ENCODE assay signal across 13 cellular contexts in the genomic region with DNA sequence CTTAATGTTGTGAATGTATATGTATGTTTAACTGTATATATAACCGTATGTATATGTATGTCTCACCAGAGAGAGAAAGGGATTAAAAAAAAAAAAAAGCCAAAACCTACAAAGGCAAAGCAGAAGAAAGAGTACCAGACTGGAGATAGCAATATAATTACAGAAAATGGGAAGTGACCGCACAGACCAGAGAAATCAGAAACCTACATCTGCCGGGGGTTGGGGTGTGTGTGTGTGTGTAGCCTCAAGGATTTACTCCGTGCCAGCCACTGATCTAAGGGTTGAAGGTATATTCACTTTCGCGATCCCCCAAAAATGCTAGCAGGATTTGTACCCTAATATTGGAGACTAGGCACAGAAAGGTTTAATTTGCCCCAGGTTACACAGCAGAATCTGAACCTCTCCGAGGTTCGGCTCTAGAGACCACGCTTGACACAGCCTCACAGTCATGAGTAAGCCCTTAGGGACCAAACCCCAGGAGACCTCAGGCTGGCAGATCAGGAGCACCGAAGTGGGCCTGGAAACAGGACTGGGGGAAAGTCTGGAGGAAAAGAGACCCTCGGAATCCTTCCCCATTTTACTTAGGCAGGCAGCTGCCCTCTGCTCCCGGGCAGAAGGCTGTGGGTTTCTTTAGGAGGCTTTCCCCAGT. TPM values are rescaled to one million over a fixed set of nuclear protein-coding genes. Genes with fewer than 3 reads are reported as not detected.
DNase-seq lines count a peak whose midpoint lies in the region; ATAC-seq and TF ChIP-seq lines count a peak whose summit lies in the region.
"Had no signal": no experiment of that assay in that cellular context is flagged by ENCODE, and none has a peak within 500 bp of the region (broad histone marks: within the 10 kb centered on the region; RNA-seq: fewer than 3 reads in every experiment).

No MANE protein-coding gene starts in this region.

- H3K27me3 ChIP-seq in BLaER1 treated with 17β-estradiol and CSF1 and Interleukin-3, amounts not matched to agents 10 nM and 100 nM: no peaks in the 10 kb centered on the region
- H3K27me3 ChIP-seq in MG63: no peaks in the 10 kb centered on the region
- H3K27me3 ChIP-seq: hepatocyte had no signal

- peak; percentile 34 for DNase-seq in OCI-LY7 (ENCODE audit: low spot score)
- peak; percentile 25 for DNase-seq in medulla oblongata (ENCODE audit: extremely low spot score)
- no peak for DNase-seq in 8988T
- no peak for DNase-seq in NCI-H1694 (lab: John Stamatoyannopoulos, UW)
- no peak for DNase-seq in MG63
- DNase-seq: mesendoderm, NCI-H1930 had no signal

- no peak for TF ChIP-seq CTCF in OCI-LY7 (conservative IDR thresholded peaks at IDR 0.05; ENCODE audit: low read length)

- no TSS peak for BruUV-seq in OCI-LY7 (replicated peaks; lab: Mats Ljungman, UMichigan)

- intact Hi-C loops in OCI-LY7 (cut with micrococcal nuclease; ENCODE audit: unreplicated experiment): no loop called here

- CTCF ChIA-PET in OCI-LY7 (lab: Charles Lee; ENCODE audit: unreplicated experiment): interaction anchor here (0.6 kb wide), 1 partner anchor 1885 kb away, joined by 3 read pairs; no protein-coding TSS in a partner anchor

- H3K27ac ChIP-seq in BLaER1 treated with 17β-estradiol and CSF1 and Interleukin-3, amounts not matched to agents 10 nM and 100 nM: peak overlapping the region; percentile 58 to 91 (median 81)
- no peak overlapping the region for H3K27ac ChIP-seq in OCI-LY7 (ENCODE audit: low read depth, low read length, poor library complexity, severe bottlenecking)
- H3K27ac ChIP-seq: C4-2B, hepatocyte, prostate gland had no signal

- H3K79me2 ChIP-seq in OCI-LY7 (ENCODE audit: insufficient read depth, low read depth, low read length): no peaks in the 10 kb centered on the region
- H3K79me2 ChIP-seq: hepatocyte had no signal

- H3K4me3 ChIP-seq in BLaER1 treated with 17β-estradiol and CSF1 and Interleukin-3, amounts not matched to agents 10 nM and 100 nM: peak overlapping the region; percentile 13 to 66 (median 56); a peak in 17 of 20 replicates
- H3K4me3 ChIP-seq in OCI-LY7 (ENCODE audit: low read depth, low read length, poor library complexity, severe bottlenecking) (no peak overlapping the region), MG63 (no peak overlapping the region)
- H3K4me3 ChIP-seq: hepatocyte, prostate gland had no signal

- H4K20me1 ChIP-seq in BLaER1 treated with 17β-estradiol and CSF1 and Interleukin-3, amounts not matched to agents 10 nM and 100 nM: no peaks in the 10 kb centered on the region
- no peaks in the 10 kb centered on the region for H4K20me1 ChIP-seq in OCI-LY7 (ENCODE audit: insufficient read depth, low read length)

- peaks cover 0 to 27% (median 13%) of the 10 kb centered on the region in 11 experiments; a peak in 14 of 22 replicates for H3K36me3 ChIP-seq in BLaER1 treated with 17β-estradiol and CSF1 and Interleukin-3, amounts not matched to agents 10 nM and 100 nM
- 0 out of 2 replicates have a peak, but pooled peaks cover 4% of the 10 kb centered on the region for H3K36me3 ChIP-seq in OCI-LY7 (ENCODE audit: insufficient read depth, low read length)
- no peaks in the 10 kb centered on the region for H3K36me3 ChIP-seq in MG63
- H3K36me3 ChIP-seq: prostate gland had no signal

- peak overlapping the region; percentile 70 to 98 (median 86) for H3K4me2 ChIP-seq in BLaER1 treated with 17β-estradiol and CSF1 and Interleukin-3, amounts not matched to agents 10 nM and 100 nM
- H3K4me2 ChIP-seq in OCI-LY7 (ENCODE audit: low read length): peak overlapping the region; percentile 5; the same call in 1 of the 2 replicates
- H3K4me2 ChIP-seq: hepatocyte had no signal

- H3K9me3 ChIP-seq in BLaER1 treated with 17β-estradiol and CSF1 and Interleukin-3, amounts not matched to agents 10 nM and 100 nM (replicated peaks in 1 of 11): no peaks in the 10 kb centered on the region
- H3K9me3 ChIP-seq in OCI-LY7 (ENCODE audit: low read length) (no peaks in the 10 kb centered on the region), MG63 (no peaks in the 10 kb centered on the region)
- H3K9me3 ChIP-seq: prostate gland had no signal

- H3K4me1 ChIP-seq in BLaER1 treated with 17β-estradiol and CSF1 and Interleukin-3, amounts not matched to agents 10 nM and 100 nM: peaks cover 48 to 80% (median 65%) of the 10 kb centered on the region in 10 experiments
- peaks cover 6% of the 10 kb centered on the region for H3K4me1 ChIP-seq in OCI-LY7 (ENCODE audit: insufficient read depth, low read length, poor library complexity, severe bottlenecking)
- H3K4me1 ChIP-seq: prostate gland had no signal

- H3K9ac ChIP-seq in BLaER1 treated with 17β-estradiol and CSF1 and Interleukin-3, amounts not matched to agents 10 nM and 100 nM: peak overlapping the region; percentile 60 to 85 (median 76)

- H3K9me2 ChIP-seq in OCI-LY7 (ENCODE audit: insufficient read depth, low read length): no peaks in the 10 kb centered on the region

- ATAC-seq in GM21390 (IDR thresholded peaks at IDR 0.05; ENCODE audit: unreplicated experiment) (peak; percentile 69), HG02884 (IDR thresholded peaks at IDR 0.05; ENCODE audit: unreplicated experiment) (no peak)

- H2AFZ ChIP-seq in OCI-LY7 (ENCODE audit: low read length): no peak overlapping the region
- H2AFZ ChIP-seq: hepatocyte had no signal

- POLR2A ChIA-PET in OCI-LY7 (lab: Charles Lee): interaction anchor here (0.6 to 1.2 kb wide), 2 partner anchors 39 to 76 kb away, joined by 3 to 5 read pairs; no protein-coding TSS in a partner anchor

RNA-seq across cellular contexts. Expression of a gene that starts 14.8 kb away (rescaled TPM):
- 5.9 and 8.3 TPM in 2 replicates for total RNA-seq in OCI-LY7 (2014; rRNA removed; shearing (Covaris generic))
- 20.5 and 22.6 TPM in 2 replicates for total RNA-seq in OCI-LY7 (2022)
- total RNA-seq in MG63 (2014; rRNA removed; shearing (Covaris generic); ENCODE audit: low replicate concordance): not detected in 2 replicates

RNA-seq across cellular contexts. Expression of a gene that starts 48.2 kb away (rescaled TPM):
- total RNA-seq in OCI-LY7 (2014; rRNA removed; shearing (Covaris generic)): 29.9 and 47.3 TPM in 2 replicates
- 38.8 and 42.4 TPM in 2 replicates for total RNA-seq in OCI-LY7 (2022)
- total RNA-seq in MG63 (2014; rRNA removed; shearing (Covaris generic); ENCODE audit: low replicate concordance): 231 and 270 TPM in 2 replicates

RNA-seq across cellular contexts. Expression of a gene that starts 57.8 kb away (rescaled TPM):
- 13.4 and 15.1 TPM in 2 replicates for total RNA-seq in OCI-LY7 (2014; rRNA removed; shearing (Covaris generic))
- total RNA-seq in OCI-LY7 (2022): 30.6 and 31.1 TPM in 2 replicates
- 3.6 and 4.3 TPM in 2 replicates for total RNA-seq in MG63 (2014; rRNA removed; shearing (Covaris generic); ENCODE audit: low replicate concordance)

Comparison
In these comparisons a context has a peak if more than half of its experiments do, and no peak if none do; other contexts are left out.
1. H3K4me3 ChIP-seq: peak in BLaER1 treated with 17β-estradiol and CSF1 and Interleukin-3, amounts not matched to agents 10 nM and 100 nM (10 of 10); none in OCI-LY7 (single experiment) and MG63 (single experiment).
2. DNase-seq: peak in OCI-LY7 (single experiment) and medulla oblongata (single experiment); none in 8988T (single experiment), NCI-H1694 (single experiment) and MG63 (single experiment).